ENCODE assay signal across 8 cellular contexts in the genomic region with DNA sequence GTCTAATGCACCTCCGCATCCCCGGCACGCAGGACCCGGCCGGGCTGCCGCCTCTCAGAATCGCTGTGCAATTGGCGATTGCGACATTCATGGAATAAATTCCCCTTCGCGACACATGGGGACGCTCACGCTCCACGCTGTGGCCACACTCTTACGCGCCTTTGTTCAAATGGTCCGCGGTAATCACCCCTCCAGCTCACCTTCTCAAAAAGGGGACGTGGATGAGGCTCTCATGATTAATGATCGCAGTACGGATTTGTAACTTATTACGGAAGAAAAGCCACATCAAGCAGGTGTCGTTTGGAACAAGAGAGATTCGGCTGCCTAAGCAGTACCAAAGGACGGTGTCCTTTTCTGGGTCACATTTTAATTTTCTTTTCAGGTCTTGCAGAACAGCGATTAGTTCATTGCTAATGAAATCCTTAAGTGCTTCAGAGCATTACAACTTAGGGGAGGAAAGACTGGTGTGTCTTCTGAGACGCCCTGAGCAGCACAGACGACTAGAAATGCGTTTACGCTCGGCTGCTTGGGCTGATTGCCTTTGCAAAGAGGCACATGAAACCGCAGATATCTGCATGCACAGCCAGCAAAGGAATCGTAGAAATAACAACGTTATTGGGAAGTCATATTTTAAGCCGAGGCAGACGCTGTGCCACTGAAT. TPM values are rescaled to one million over a fixed set of nuclear protein-coding genes. Genes with fewer than 3 reads are reported as not detected.
DNase-seq lines count a peak whose midpoint lies in the region; ATAC-seq and TF ChIP-seq lines count a peak whose summit lies in the region.

No MANE protein-coding gene starts in this region.

- DNase-seq in activated T-cell treated with anti-CD3 and anti-CD28 coated beads for 48 hours (ENCODE audit: low read depth) (peak; percentile 6), LoVo (ENCODE audit: low spot score) (peak; percentile 23), RPMI8226 (peak; percentile 14), mucosa of descending colon (peak in 2 of 3 donors; percentile 37 to 43), aorta (peak; percentile 61 to 83)
- no peak for DNase-seq in activated T-cell treated with anti-CD3 and anti-CD28 coated beads, Interleukin-2, amount 50 U/mL, for 1 hour

- no peak overlapping the region for H3K27ac ChIP-seq in aorta (ENCODE audit: low read depth in 1 of 2, low read length in 2 of 2)

- ATAC-seq in esophagus mucosa (peak; percentile 55), mucosa of descending colon (peak; percentile 64), aorta (ENCODE audit: low FRiP score) (peak; percentile 82), HG03469 (IDR thresholded peaks at IDR 0.05; ENCODE audit: unreplicated experiment) (no peak)

- no peaks in the 10 kb centered on the region for H3K27me3 ChIP-seq in aorta (ENCODE audit: control insufficient read depth in 1 of 2, insufficient read depth in 2 of 2, low read length in 1 of 2)

- intact Hi-C loops in mucosa of descending colon (cut with DNase I, micrococcal nuclease) (no loop called here), aorta (cut with DNase I) (loop anchor here (2.0 kb wide), 1 partner anchor 216 kb away; no protein-coding TSS in a partner anchor)

- H3K36me3 ChIP-seq in mucosa of descending colon (ENCODE audit: low read depth): no peaks in the 10 kb centered on the region
- H3K36me3 ChIP-seq in aorta (ENCODE audit: control insufficient read depth in 1 of 2, insufficient read depth in 2 of 2, low read length in 1 of 2): no peaks in the 10 kb centered on the region

- H3K9me3 ChIP-seq in mucosa of descending colon (peaks cover 6% of the 10 kb centered on the region), aorta (ENCODE audit: control insufficient read depth, low read length) (no peaks in the 10 kb centered on the region)

- H3K4me1 ChIP-seq in mucosa of descending colon (ENCODE audit: low read depth) (no peaks in the 10 kb centered on the region), aorta (ENCODE audit: control insufficient read depth in 1 of 2, insufficient read depth in 2 of 2, low read length in 2 of 2) (no peaks in the 10 kb centered on the region)

- no peak overlapping the region for H3K4me3 ChIP-seq in mucosa of descending colon
- H3K4me3 ChIP-seq in aorta (ENCODE audit: low read length in 2 of 2): no peak overlapping the region

- 4 to 5% methylated on average over 36 of the region's 36 CpGs for whole genome bisulfite sequencing in aorta, 2 donors

- peak; percentile 41 for TF ChIP-seq CTCF in mucosa of descending colon (IDR thresholded peaks at IDR 0.05)

RNA-seq across cellular contexts. Expression of gene ADGRD1, which starts 37.3 kb away (rescaled TPM):
- total RNA-seq in esophagus mucosa: 2.5 TPM
- total RNA-seq in mucosa of descending colon: 10 to 100 TPM in 2 of 3 donors, 1 to 10 TPM in 1; 2.6 to 18.4 (median 12.9) TPM
- 10 to 100 TPM; 59.2 to 97.6 TPM for total RNA-seq in aorta
- polyA plus RNA-seq in aorta: 1 to 10 TPM; 2.1 to 2.9 TPM

RNA-seq across cellular contexts. Expression of gene RAN, which starts 44.5 kb away (rescaled TPM):
- 693 TPM for total RNA-seq in esophagus mucosa
- total RNA-seq in mucosa of descending colon: 100 to 1,000 TPM; 258 to 389 (median 306) TPM
- total RNA-seq in aorta: 100 to 1,000 TPM; 233 to 304 TPM
- 100 to 1,000 TPM; 158 to 210 TPM for polyA plus RNA-seq in aorta

Comparison
In these comparisons a context has a peak if more than half of its experiments do, and no peak if none do; other contexts are left out.
1. intact Hi-C loops: an anchor here in aorta (2.0 kb wide); none called in mucosa of descending colon.